Comparison of ENCODE assay signal across 10 cellular contexts in the genomic region with DNA sequence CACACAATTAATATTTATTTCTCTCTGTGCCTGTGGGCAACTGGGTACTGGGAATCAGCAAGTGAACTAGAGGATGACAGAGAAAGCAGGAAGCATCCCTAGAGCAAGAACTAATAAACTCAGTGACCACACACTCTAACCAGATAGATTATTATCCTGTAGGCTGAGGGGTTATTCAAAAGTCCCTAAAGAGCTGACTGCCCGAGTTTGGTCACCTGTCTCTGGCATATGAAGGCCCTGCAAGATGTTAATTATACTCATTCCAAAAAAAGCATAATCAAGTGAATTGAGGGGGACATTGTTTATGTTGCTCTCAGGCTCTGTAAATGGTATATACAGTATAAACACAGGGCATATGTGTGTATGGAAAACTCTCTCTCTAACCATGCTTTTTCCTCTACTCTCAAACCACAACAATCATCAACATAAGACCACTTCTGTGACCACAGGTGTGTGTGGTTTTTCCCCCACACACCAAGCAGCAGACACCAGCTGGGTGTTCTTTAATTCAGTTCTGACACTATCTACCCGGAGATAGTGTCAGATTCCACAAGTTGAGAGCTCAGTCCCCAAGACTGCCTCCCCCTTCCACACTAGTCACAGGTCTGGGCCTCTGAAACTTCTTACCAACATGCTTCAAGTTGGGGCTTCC. TPM values are rescaled to one million over a fixed set of nuclear protein-coding genes. Genes with fewer than 3 reads are reported as not detected.
A peak's percentile ranks its signal among the peaks of the same experiment; 100 is the strongest.
DNase-seq lines count a peak whose midpoint lies in the region; ATAC-seq lines count a peak whose summit lies in the region.
"Had no signal": no experiment of that assay in that cellular context is flagged by ENCODE, and none has a peak within 500 bp of the region (broad histone marks: within the 10 kb centered on the region; RNA-seq: fewer than 3 reads in every experiment).

No MANE protein-coding gene starts in this region.

- intact Hi-C loops in posterior cingulate gyrus (cut with DNase I), result no loop called here
- intact Hi-C loops in left colon (cut with DNase I, micrococcal nuclease), result no loop called here

- ATAC-seq in GM18498 (IDR thresholded peaks at IDR 0.05; ENCODE audit: unreplicated experiment) (peak; percentile 79), HG02610 (IDR thresholded peaks at IDR 0.05; ENCODE audit: unreplicated experiment) (peak; percentile 87), left colon (no peak)

- DNase-seq in RPMI8226 (peak; percentile 26), anterior cingulate cortex (lab: John Stamatoyannopoulos, UW) (no peak), posterior cingulate gyrus (no peak), left colon (no peak), NCI-H2029 (lab: John Stamatoyannopoulos, UW) (no peak)
- peak; percentile 2 for DNase-seq in effector CD8-positive, alpha-beta T cell (lab: John Stamatoyannopoulos, UW)
- DNase-seq: Calu3; effector CD4-positive, alpha-beta T cell had no signal

RNA-seq across cellular contexts. Expression of a gene that starts 6.2 kb away (rescaled TPM):
- 10 to 100 TPM; 13.3 to 23.8 TPM for total RNA-seq in left colon

RNA-seq across cellular contexts. Expression of a gene that starts 56.2 kb away (rescaled TPM):
- 10 to 100 TPM; 18.9 to 23.3 TPM for total RNA-seq in left colon

Comparison
In these comparisons a context has a peak if more than half of its experiments do, and no peak if none do; other contexts are left out.
1. DNase-seq: peak in RPMI8226 (single experiment) and effector CD8-positive, alpha-beta T cell (single experiment); none in anterior cingulate cortex (0 of 58), posterior cingulate gyrus (0 of 10), left colon (0 of 2) and NCI-H2029 (single experiment).